Comparison of ENCODE assay signal across 8 cellular contexts in genomic region chr1:23959461-23960290, GRCh38. TPM values are rescaled to one million over a fixed set of nuclear protein-coding genes. Genes with fewer than 3 reads are reported as not detected.
DNase-seq lines count a peak whose midpoint lies in the region; ATAC-seq and TF ChIP-seq lines count a peak whose summit lies in the region.

Gene PNRC2, plus strand, starts transcription at chr1:23959828. Its CDS starts 1,630 bp downstream, at chr1:23961458.

- H3K36me3 ChIP-seq in Karpas-422 (ENCODE audit: insufficient read depth, low read length), result peaks cover 20% of the 10 kb centered on the region; the same call in 1 of the 2 replicates
- peaks cover 0 to 32% (median 0%) of the 10 kb centered on the region in 3 donors for H3K36me3 ChIP-seq in esophagus squamous epithelium

- H3K27ac Mint-ChIP-seq in activated T-helper 1 cell treated with anti-CD3 and anti-CD28 coated beads, Interleukin-12 subunit alpha, Interleukin-12 subunit beta, Interleukin-2, Interleukin-4 antibody, amounts not matched to agents 30 ng/mL and 10 ng/mL and 1 ng/mL, durations not matched to agents 14 hours and 24 hours and 36 hours, result peak within 1 kb of the TSS; percentile 100
- peak within 1 kb of the TSS; percentile 97 to 100 (median 100) for H3K27ac Mint-ChIP-seq in naive B cell
- H3K27ac Mint-ChIP-seq in stimulated activated memory B cell treated with anti-CD40 and anti-IgM and Interleukin-4, amounts not matched to agents 10 μg/mL and 1 μg/mL and 100 μg/mL, for 72 hours, result peak within 1 kb of the TSS; percentile 100

- TF ChIP-seq POLR2A in esophagus squamous epithelium (IDR thresholded peaks at IDR 0.05), result peak in 3 of 4 donors; percentile 91 to 94 (median 94)

- no peaks in the 10 kb centered on the region for H3K9me3 Mint-ChIP-seq in activated T-helper 1 cell treated with anti-CD3 and anti-CD28 coated beads, Interleukin-12 subunit alpha, Interleukin-12 subunit beta, Interleukin-2, Interleukin-4 antibody, amounts not matched to agents 30 ng/mL and 10 ng/mL and 1 ng/mL, durations not matched to agents 14 hours and 24 hours and 36 hours
- H3K9me3 Mint-ChIP-seq in naive B cell, result no peaks in the 10 kb centered on the region
- no peaks in the 10 kb centered on the region for H3K9me3 Mint-ChIP-seq in stimulated activated memory B cell treated with anti-CD40 and anti-IgM and Interleukin-4, amounts not matched to agents 10 μg/mL and 1 μg/mL and 100 μg/mL, for 72 hours

- H3K9me2 ChIP-seq in Karpas-422 (replicated peaks; ENCODE audit: insufficient read depth, low read length), result no peaks in the 10 kb centered on the region

- peaks cover 48% of the 10 kb centered on the region for H3K4me1 ChIP-seq in Karpas-422 (ENCODE audit: low read length)
- H3K4me1 ChIP-seq in esophagus squamous epithelium, result peaks cover 3 to 73% (median 25%) of the 10 kb centered on the region in 3 donors

- intact Hi-C loops in activated T-helper 1 cell treated with anti-CD3 and anti-CD28 coated beads, Interleukin-12 subunit alpha, Interleukin-12 subunit beta, Interleukin-2, Interleukin-4 antibody, amounts not matched to agents 30 ng/mL and 10 ng/mL and 1 ng/mL, durations not matched to agents 14 hours and 24 hours and 36 hours (cut with micrococcal nuclease), result loop anchor here (1.0 to 10.0 kb wide), 11 partner anchors 9 to 1285 kb away; partner anchors contain the start of genes CLIC4, GALE, HMGCL and RCAN3
- intact Hi-C loops in esophagus squamous epithelium (cut with DNase I), result no loop called here

- peak within 1 kb of the TSS; percentile 93 for H3K4me3 ChIP-seq in Karpas-422 (ENCODE audit: low read length)
- H3K4me3 ChIP-seq in esophagus squamous epithelium, result peak within 1 kb of the TSS; percentile 71 to 99 (median 87)

- peak within 1 kb of the TSS; percentile 99 for H3K4me3 Mint-ChIP-seq in activated T-helper 1 cell treated with anti-CD3 and anti-CD28 coated beads, Interleukin-12 subunit alpha, Interleukin-12 subunit beta, Interleukin-2, Interleukin-4 antibody, amounts not matched to agents 30 ng/mL and 10 ng/mL and 1 ng/mL, durations not matched to agents 14 hours and 24 hours and 36 hours
- H3K4me3 Mint-ChIP-seq in naive B cell, result peak within 1 kb of the TSS; percentile 94 to 100 (median 100)
- peak within 1 kb of the TSS; percentile 100 for H3K4me3 Mint-ChIP-seq in stimulated activated memory B cell treated with anti-CD40 and anti-IgM and Interleukin-4, amounts not matched to agents 10 μg/mL and 1 μg/mL and 100 μg/mL, for 72 hours

- WGBS in esophagus squamous epithelium, 2 donors, result 0% methylated on average over 1 to 19 of the region's 84 CpGs

- peak within 1 kb of the TSS; percentile 82 for H3K4me2 ChIP-seq in Karpas-422 (ENCODE audit: low read depth, low read length, poor library complexity, severe bottlenecking)

- no peak within 1 kb of the TSS; the same call in 1 of the 2 replicates for H2AFZ ChIP-seq in Karpas-422 (ENCODE audit: low read length)

- H3K9ac ChIP-seq in Karpas-422 (ENCODE audit: low read length), result peak within 1 kb of the TSS; percentile 91

- peaks cover 68% of the 10 kb centered on the region for H3K4me1 Mint-ChIP-seq in activated T-helper 1 cell treated with anti-CD3 and anti-CD28 coated beads, Interleukin-12 subunit alpha, Interleukin-12 subunit beta, Interleukin-2, Interleukin-4 antibody, amounts not matched to agents 30 ng/mL and 10 ng/mL and 1 ng/mL, durations not matched to agents 14 hours and 24 hours and 36 hours (ENCODE audit: low read depth)
- H3K4me1 Mint-ChIP-seq in naive B cell, result peaks cover 31 to 71% (median 52%) of the 10 kb centered on the region in 3 donors
- H3K4me1 Mint-ChIP-seq in stimulated activated memory B cell treated with anti-CD40 and anti-IgM and Interleukin-4, amounts not matched to agents 10 μg/mL and 1 μg/mL and 100 μg/mL, for 72 hours, result peaks cover 68% of the 10 kb centered on the region

- H3K79me2 ChIP-seq in Karpas-422 (ENCODE audit: low read length), result peaks cover 20% of the 10 kb centered on the region

- H3K27me3 Mint-ChIP-seq in activated T-helper 1 cell treated with anti-CD3 and anti-CD28 coated beads, Interleukin-12 subunit alpha, Interleukin-12 subunit beta, Interleukin-2, Interleukin-4 antibody, amounts not matched to agents 30 ng/mL and 10 ng/mL and 1 ng/mL, durations not matched to agents 14 hours and 24 hours and 36 hours (ENCODE audit: insufficient read depth), result no peaks in the 10 kb centered on the region
- H3K27me3 Mint-ChIP-seq in naive B cell, result no peaks in the 10 kb centered on the region
- no peaks in the 10 kb centered on the region for H3K27me3 Mint-ChIP-seq in stimulated activated memory B cell treated with anti-CD40 and anti-IgM and Interleukin-4, amounts not matched to agents 10 μg/mL and 1 μg/mL and 100 μg/mL, for 72 hours

- peak in 1 of 6 experiments; percentile 3 for TF ChIP-seq CTCF in esophagus squamous epithelium (IDR thresholded peaks at IDR 0.05)

- no peaks in the 10 kb centered on the region for H4K20me1 ChIP-seq in Karpas-422 (ENCODE audit: insufficient read depth, low read depth, low read length)

- DNase-seq in DMS53 treated with DMSO at 0.1 percent for 48 hours (lab: John Stamatoyannopoulos, UW; ENCODE audit: unreplicated experiment) (peak; percentile 95), Karpas-422 (peak; percentile 98), RPMI7951 (ENCODE audit: low read depth) (peak; percentile 96), esophagus squamous epithelium (lab: John Stamatoyannopoulos, UW) (peak; percentile 75), naive B cell (peak; percentile 97)
- DNase-seq in activated T-helper 1 cell treated with anti-CD3 and anti-CD28 coated beads, Interleukin-12 subunit alpha, Interleukin-12 subunit beta, Interleukin-2, Interleukin-4 antibody, amounts not matched to agents 30 ng/mL and 10 ng/mL and 1 ng/mL, durations not matched to agents 14 hours and 24 hours and 36 hours (ENCODE audit: low spot score), result peak; percentile 95

- H3K27me3 ChIP-seq in Karpas-422 (ENCODE audit: low read length) (no peaks in the 10 kb centered on the region), esophagus squamous epithelium (no peaks in the 10 kb centered on the region)

- H3K36me3 Mint-ChIP-seq in activated T-helper 1 cell treated with anti-CD3 and anti-CD28 coated beads, Interleukin-12 subunit alpha, Interleukin-12 subunit beta, Interleukin-2, Interleukin-4 antibody, amounts not matched to agents 30 ng/mL and 10 ng/mL and 1 ng/mL, durations not matched to agents 14 hours and 24 hours and 36 hours (ENCODE audit: low read depth), result peaks cover 37% of the 10 kb centered on the region
- peaks cover 10 to 13% of the 10 kb centered on the region in 2 donors for H3K36me3 Mint-ChIP-seq in naive B cell
- H3K36me3 Mint-ChIP-seq in stimulated activated memory B cell treated with anti-CD40 and anti-IgM and Interleukin-4, amounts not matched to agents 10 μg/mL and 1 μg/mL and 100 μg/mL, for 72 hours, result peaks cover 20% of the 10 kb centered on the region

- ATAC-seq in GM21825 (IDR thresholded peaks at IDR 0.05; ENCODE audit: unreplicated experiment) (peak; percentile 77), naive B cell (ENCODE audit: low read depth in 2 of 2) (peak; percentile 78)
- peak; percentile 95 for ATAC-seq in stimulated activated memory B cell treated with anti-CD40 and anti-IgM and Interleukin-4, amounts not matched to agents 10 μg/mL and 1 μg/mL and 100 μg/mL, for 72 hours

- no peaks in the 10 kb centered on the region for H3K9me3 ChIP-seq in Karpas-422 (ENCODE audit: low read length)
- no peaks in the 10 kb centered on the region for H3K9me3 ChIP-seq in esophagus squamous epithelium

- H3K27ac ChIP-seq in Karpas-422 (ENCODE audit: low read length) (peak within 1 kb of the TSS; percentile 93), esophagus squamous epithelium (peak within 1 kb of the TSS; percentile 99 to 100 (median 100))

RNA-seq across cellular contexts. Expression of gene PNRC2, which starts in this region (rescaled TPM):
- 114 and 140 TPM in 2 replicates for total RNA-seq in Karpas-422 (2014; rRNA removed; shearing (Covaris generic); ENCODE audit: low replicate concordance)
- total RNA-seq in RPMI7951 (2014; rRNA removed; shearing (Covaris generic)), result 111 and 115 TPM in 2 replicates
- total RNA-seq in activated T-helper 1 cell treated with anti-CD3 and anti-CD28 coated beads, Interleukin-12 subunit alpha, Interleukin-12 subunit beta, Interleukin-2, Interleukin-4 antibody, amounts not matched to agents 30 ng/mL and 10 ng/mL and 1 ng/mL, durations not matched to agents 14 hours and 24 hours and 36 hours, result 112 and 134 TPM in 2 replicates
- total RNA-seq in esophagus squamous epithelium, result 100 to 1,000 TPM in 1 of 4 donors, 10 to 100 TPM in 3; 42.6 to 123 (median 88.7) TPM
- 100 to 1,000 TPM; 152 to 189 (median 174) TPM for polyA plus RNA-seq in naive B cell (ENCODE audit: low read depth in 6 of 6)

Comparison
In these comparisons a context has a peak if more than half of its experiments do, and no peak if none do; other contexts are left out.
1. Peak in every context shown above with its lines: DNase-seq, ATAC-seq, H3K4me3 ChIP-seq and H3K27ac ChIP-seq.